In the genomic region with DNA sequence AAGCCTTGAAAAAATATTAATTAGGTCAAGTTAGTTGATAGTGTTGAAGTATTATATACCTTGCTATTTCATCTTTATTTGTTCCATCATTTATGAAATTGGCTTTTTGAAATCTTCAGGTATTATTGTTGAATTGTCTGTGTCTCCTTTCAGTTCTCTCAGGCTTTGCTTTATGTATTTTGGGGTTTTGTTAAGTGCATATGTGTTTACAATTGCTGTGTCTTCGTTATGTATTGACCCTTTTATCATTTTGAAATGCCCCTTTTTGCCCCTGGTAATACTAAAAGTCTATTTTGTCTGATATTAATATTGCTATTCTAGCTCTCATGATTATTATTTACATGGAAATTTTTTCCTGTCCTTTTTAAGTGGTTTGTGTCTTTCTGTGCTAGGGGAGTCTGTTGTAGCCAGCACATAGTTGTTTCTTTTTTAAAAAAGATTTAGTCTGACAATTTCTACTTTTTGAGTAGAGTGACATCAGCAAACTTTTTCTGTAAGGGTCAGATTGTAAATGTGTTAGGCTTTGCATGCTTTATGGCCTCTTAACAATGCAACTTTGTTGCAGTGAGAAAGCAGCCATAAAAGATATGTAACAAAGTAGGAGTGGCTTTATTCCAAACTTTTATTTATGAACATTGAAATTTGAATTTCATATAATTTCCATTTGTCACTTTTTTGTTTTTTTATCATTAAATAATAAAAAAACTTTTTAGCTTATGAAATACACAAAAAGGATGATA, we compare ENCODE assay signal across 17 cellular contexts. TPM values are rescaled to one million over a fixed set of nuclear protein-coding genes. Genes with fewer than 3 reads are reported as not detected.
DNase-seq lines count a peak whose midpoint lies in the region; ATAC-seq, FAIRE-seq and TF ChIP-seq lines count a peak whose summit lies in the region.
"Had no signal": no experiment of that assay in that cellular context is flagged by ENCODE, and none has a peak within 500 bp of the region (broad histone marks: within the 10 kb centered on the region; RNA-seq: fewer than 3 reads in every experiment).

No MANE protein-coding gene starts in this region.

- H3K4me2 ChIP-seq in GM23248 (ENCODE audit: unreplicated experiment) (peak overlapping the region; percentile 18), smooth muscle cell (no peak overlapping the region), hepatocyte (no peak overlapping the region)
- H3K4me2 ChIP-seq: BLaER1 had no signal

- H3K4me1 ChIP-seq in GM23248 (ENCODE audit: insufficient read depth), result peaks cover 15% of the 10 kb centered on the region; the same call in 1 of the 2 replicates
- H3K4me1 ChIP-seq in smooth muscle cell (ENCODE audit: low read depth), result no peaks in the 10 kb centered on the region
- peaks cover 6% of the 10 kb centered on the region for H3K4me1 ChIP-seq in hepatocyte (ENCODE audit: insufficient read depth)
- H3K4me1 ChIP-seq: BLaER1, HAP-1 had no signal

- no peak overlapping the region for H3K9ac ChIP-seq in GM23248
- no peak overlapping the region for H3K9ac ChIP-seq in smooth muscle cell (ENCODE audit: low read depth)
- H3K9ac ChIP-seq: BLaER1 had no signal

- FAIRE-seq in colon (lab: Jason Lieb, UNC) (peak; percentile 95), islet of Langerhans (lab: Jason Lieb, UNC) (peak; percentile 83)
- FAIRE-seq: GM19239 had no signal

- ATAC-seq in HG02642 (IDR thresholded peaks at IDR 0.05; ENCODE audit: poor library complexity, unreplicated experiment), result no peak

- H2AFZ ChIP-seq in GM23248 (no peak overlapping the region), smooth muscle cell (ENCODE audit: low read depth) (no peak overlapping the region), hepatocyte (no peak overlapping the region)

- peaks cover 100% of the 10 kb centered on the region for H3K79me2 ChIP-seq in GM23248 (ENCODE audit: insufficient read depth)
- H3K79me2 ChIP-seq in smooth muscle cell (ENCODE audit: low read depth), result peaks cover 100% of the 10 kb centered on the region
- H3K79me2 ChIP-seq in hepatocyte, result peaks cover 99% of the 10 kb centered on the region

- no peak overlapping the region for H3K4me3 ChIP-seq in GM23248
- no peak overlapping the region for H3K4me3 ChIP-seq in smooth muscle cell
- H3K4me3 ChIP-seq in hepatocyte, result no peak overlapping the region
- H3K4me3 ChIP-seq: BLaER1, HAP-1 had no signal

- intact Hi-C loops in cardiac septum (cut with DNase I), result no loop called here

- H3K9me2 ChIP-seq in GM23248 (ENCODE audit: insufficient read depth) (no peaks in the 10 kb centered on the region), hepatocyte (replicated peaks; ENCODE audit: insufficient read depth) (no peaks in the 10 kb centered on the region)

- in situ Hi-C loops in GM23248 (cut with MboI), result no loop called here

- DNase-seq in GM23248, result no peak
- no peak for DNase-seq in smooth muscle cell (lab: John Stamatoyannopoulos, UW; ENCODE audit: unreplicated experiment)
- no peak for DNase-seq in cardiac septum (ENCODE audit: low spot score)
- no peak for DNase-seq in hepatocyte (ENCODE audit: low spot score)
- no peak for DNase-seq in SIG-M5 (lab: John Stamatoyannopoulos, UW)
- DNase-seq: 8988T; CD4-positive, alpha-beta memory T cell; DMS79 treated with DMSO at 0.1 percent for 48 hours; GF-D8; IMR-90 had no signal

- H3K36me3 ChIP-seq in GM23248 (ENCODE audit: low read depth) (0 out of 2 replicates have a peak, but pooled peaks cover 3% of the 10 kb centered on the region), smooth muscle cell (ENCODE audit: low read depth) (no peaks in the 10 kb centered on the region), hepatocyte (replicated peaks; ENCODE audit: insufficient read depth, low read depth) (no peaks in the 10 kb centered on the region)
- H3K36me3 ChIP-seq: HAP-1 had no signal

- 100% methylated on average over 1 of the region's 1 CpG for WGBS in GM23248 (ENCODE audit: low coverage in 1 of 2, low lambda C conversion rate in 2 of 2, missing lambda C conversion rate in 2 of 2), 2 experiments
- WGBS in smooth muscle cell (ENCODE audit: low lambda C conversion rate), result 100% methylated on average over 1 of the region's 1 CpG
- WGBS in hepatocyte (ENCODE audit: low lambda C conversion rate, missing lambda C conversion rate), result 90% methylated on average over 1 of the region's 1 CpG

- peak overlapping the region; percentile 19; the same call in 1 of the 2 replicates for H3K27ac ChIP-seq in GM23248
- H3K27ac ChIP-seq in smooth muscle cell (ENCODE audit: low read depth), result peak overlapping the region; percentile 59
- H3K27ac ChIP-seq in hepatocyte, result no peak overlapping the region
- H3K27ac ChIP-seq: BLaER1, HL-60 had no signal

- no peaks in the 10 kb centered on the region for H3K27me3 ChIP-seq in GM23248 (replicated peaks; ENCODE audit: insufficient read depth)
- H3K27me3 ChIP-seq in smooth muscle cell (ENCODE audit: low read depth), result no peaks in the 10 kb centered on the region
- no peaks in the 10 kb centered on the region for H3K27me3 ChIP-seq in hepatocyte
- H3K27me3 ChIP-seq: BLaER1 had no signal

- H4K20me1 ChIP-seq in GM23248 (ENCODE audit: insufficient read depth) (peaks cover 13% of the 10 kb centered on the region; the same call in 1 of the 2 replicates), smooth muscle cell (ENCODE audit: low read depth) (peaks cover 98% of the 10 kb centered on the region), hepatocyte (ENCODE audit: insufficient read depth, poor library complexity, severe bottlenecking) (peaks cover 62% of the 10 kb centered on the region)

- H3F3A ChIP-seq in GM23248 (ENCODE audit: insufficient read depth), result peaks cover 35% of the 10 kb centered on the region
- H3F3A ChIP-seq in smooth muscle cell (ENCODE audit: low read depth), result peaks cover 7% of the 10 kb centered on the region

- H3K9me3 ChIP-seq in GM23248 (ENCODE audit: low read depth) (no peaks in the 10 kb centered on the region), smooth muscle cell (replicated peaks; ENCODE audit: low read depth) (no peaks in the 10 kb centered on the region), hepatocyte (ENCODE audit: low read depth) (no peaks in the 10 kb centered on the region)

- TF ChIP-seq CTCF in smooth muscle cell (IDR thresholded peaks at IDR 0.05; ENCODE audit: borderline replicate concordance, insufficient read depth, poor library complexity, severe bottlenecking), result no peak
- TF ChIP-seq CTCF in hepatocyte (IDR thresholded peaks at IDR 0.05; ENCODE audit: poor library complexity), result no peak

RNA-seq across cellular contexts. Expression of a gene that starts 19.9 kb away (rescaled TPM):
- total RNA-seq in GM23248 (2014; rRNA removed; shearing (Covaris generic)), result 43.7 and 48.1 TPM in 2 replicates
- polyA plus RNA-seq in GM23248 (2016; fragmentation: Nextera tagmentation; extraction: Ambion mirVana) (30.0 and 31.7 TPM in 2 replicates), smooth muscle cell (8.5 and 14.3 TPM in 2 replicates), hepatocyte (14.4 and 16.6 TPM in 2 replicates)
- total RNA-seq in smooth muscle cell (29.6 and 38.0 TPM in 2 replicates), cardiac septum (22.8 TPM), hepatocyte (28.0 and 35.3 TPM in 2 replicates)
